ENCODE assay signal across 8 cellular contexts in the genomic region with DNA sequence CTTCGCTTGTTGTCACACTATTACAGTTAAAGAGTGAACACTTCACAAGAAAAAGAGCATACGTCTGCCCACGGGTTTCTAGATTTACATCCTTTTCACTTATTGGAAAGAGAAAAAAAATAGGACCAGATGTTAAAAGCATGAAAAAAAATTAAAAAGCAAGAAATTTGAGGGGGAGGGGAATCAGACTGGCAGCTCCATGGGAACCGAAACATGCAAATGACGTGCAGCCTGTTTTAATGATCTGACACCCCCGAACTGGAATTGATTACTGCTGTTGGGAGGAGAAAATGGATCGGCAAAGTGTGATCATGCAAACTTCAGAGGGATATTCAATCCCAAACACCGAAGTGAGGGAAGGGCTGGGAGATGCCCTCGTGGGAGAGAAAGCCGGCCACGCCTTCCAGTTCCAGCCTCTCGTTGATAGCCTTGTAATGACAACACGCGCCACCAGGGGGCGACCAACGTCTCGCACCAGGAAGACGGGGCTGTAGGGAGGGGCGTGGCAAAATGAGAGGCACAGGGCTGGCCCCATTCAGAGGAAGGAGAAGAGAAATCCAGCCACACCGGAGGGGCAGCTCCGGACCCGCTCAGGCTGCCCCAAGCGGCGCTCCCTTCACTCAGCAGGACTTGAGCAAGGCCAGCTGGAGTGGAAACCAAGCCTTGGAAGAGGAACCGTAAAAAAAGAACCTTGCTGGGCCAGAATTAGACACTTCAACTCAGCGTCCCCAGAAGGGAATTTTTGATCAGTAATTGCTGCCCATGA. TPM values are rescaled to one million over a fixed set of nuclear protein-coding genes. Genes with fewer than 3 reads are reported as not detected.
A peak's percentile ranks its signal among the peaks of the same experiment; 100 is the strongest.
DNase-seq lines count a peak whose midpoint lies in the region; ATAC-seq and TF ChIP-seq lines count a peak whose summit lies in the region.

No MANE protein-coding gene starts in this region.

- peak; percentile 94 for ATAC-seq in HG02588 (IDR thresholded peaks at IDR 0.05; ENCODE audit: unreplicated experiment)
- ATAC-seq in SK-N-SH treated with all-trans-retinoic acid at 6 μM for 48 hours: peak; percentile 99

- peaks cover 2% of the 10 kb centered on the region for H3K9me3 Mint-ChIP-seq in glutamatergic neuron (ENCODE audit: unreplicated experiment)

- no peaks in the 10 kb centered on the region for H3K79me2 ChIP-seq in parathyroid adenoma

- TF ChIP-seq POLR2A in tibial nerve (IDR thresholded peaks at IDR 0.05): no peak

- 10 to 11% methylated on average over 26 of the region's 26 CpGs for WGBS in tibial nerve, 2 donors

- no peak for TF ChIP-seq EP300 in tibial nerve (IDR thresholded peaks at IDR 0.05)

- H3K4me1 ChIP-seq in parathyroid adenoma: no peaks in the 10 kb centered on the region
- peaks cover 0 to 11% (median 0%) of the 10 kb centered on the region in 4 donors for H3K4me1 ChIP-seq in tibial nerve

- TF ChIP-seq CTCF in GM12865 (IDR thresholded peaks at IDR 0.05; ENCODE audit: insufficient read depth, low read depth, low read length, missing control alignments) (peak; percentile 91), glutamatergic neuron (IDR thresholded peaks at IDR 0.05; ENCODE audit: partially characterized antibody, unreplicated experiment) (peak; percentile 99), parathyroid adenoma (IDR thresholded peaks at IDR 0.05) (peak; percentile 75), tibial nerve (IDR thresholded peaks at IDR 0.05) (peak; percentile 86 to 96 (median 90))

- peak overlapping the region; percentile 23 for H3K4me3 Mint-ChIP-seq in glutamatergic neuron (ENCODE audit: unreplicated experiment)

- H3K27me3 ChIP-seq in parathyroid adenoma (ENCODE audit: control insufficient read depth, insufficient read depth, low read length) (no peaks in the 10 kb centered on the region), tibial nerve (no peaks in the 10 kb centered on the region)

- peak overlapping the region; percentile 54 for H2AFZ ChIP-seq in parathyroid adenoma

- H3K36me3 Mint-ChIP-seq in glutamatergic neuron (ENCODE audit: unreplicated experiment): no peaks in the 10 kb centered on the region

- H3K36me3 ChIP-seq in parathyroid adenoma (ENCODE audit: control insufficient read depth, insufficient read depth, low read length) (no peaks in the 10 kb centered on the region), tibial nerve (no peaks in the 10 kb centered on the region)

- H3K4me3 ChIP-seq in GM12865 (ENCODE audit: low read depth, low read length) (peak overlapping the region; percentile 28), parathyroid adenoma (ENCODE audit: low read depth, low read length) (no peak overlapping the region), tibial nerve (peak overlapping the region in 3 of 4 donors; percentile 1 to 24 (median 13))

- H3K4me1 Mint-ChIP-seq in glutamatergic neuron (ENCODE audit: low read depth, unreplicated experiment): peaks cover 33% of the 10 kb centered on the region

- peaks cover 5% of the 10 kb centered on the region for H3K27me3 Mint-ChIP-seq in glutamatergic neuron (ENCODE audit: unreplicated experiment)

- peak overlapping the region; percentile 53 for H3K4me2 ChIP-seq in parathyroid adenoma (ENCODE audit: low read length)

- peak overlapping the region; percentile 7 for H3K27ac Mint-ChIP-seq in glutamatergic neuron (ENCODE audit: unreplicated experiment)

- DNase-seq in GM12865 (ENCODE audit: low read depth) (peak; percentile 94), MV-4-11 (lab: John Stamatoyannopoulos, UW) (peak; percentile 95), glutamatergic neuron (peak; percentile 98), tibial nerve (ENCODE audit: low spot score in 2 of 2) (peak; percentile 89 to 96)
- DNase-seq in activated naive CD4-positive, alpha-beta T cell treated with anti-CD3 and anti-CD28 coated beads, Interleukin-2, amount 50 U/mL, for 16 hours: peak; percentile 93

- H3K27ac ChIP-seq in parathyroid adenoma (no peak overlapping the region), tibial nerve (no peak overlapping the region)

- H3K9ac ChIP-seq in parathyroid adenoma: no peak overlapping the region

- H3K9me3 ChIP-seq in parathyroid adenoma (ENCODE audit: control insufficient read depth, low read length) (no peaks in the 10 kb centered on the region), tibial nerve (no peaks in the 10 kb centered on the region)

TF ChIP-seq in SK-N-SH treated with all-trans-retinoic acid at 6 μM for 48 hours, 23 proteins besides CTCF, POLR2A, EP300 and RAD21:
- TF ChIP-seq RARB (CRISPR knock-in tag; IDR thresholded peaks at IDR 0.05) (no peak), ZFP3 (CRISPR knock-in tag; IDR thresholded peaks at IDR 0.05) (no peak), SNAI2 (CRISPR knock-in tag; IDR thresholded peaks at IDR 0.05) (no peak), ZNF565 (CRISPR knock-in tag; conservative IDR thresholded peaks at IDR 0.05; ENCODE audit: low read depth) (no peak), TOX (CRISPR knock-in tag; IDR thresholded peaks at IDR 0.05; ENCODE audit: borderline replicate concordance) (no peak)
- TF ChIP-seq, protein P1, sequence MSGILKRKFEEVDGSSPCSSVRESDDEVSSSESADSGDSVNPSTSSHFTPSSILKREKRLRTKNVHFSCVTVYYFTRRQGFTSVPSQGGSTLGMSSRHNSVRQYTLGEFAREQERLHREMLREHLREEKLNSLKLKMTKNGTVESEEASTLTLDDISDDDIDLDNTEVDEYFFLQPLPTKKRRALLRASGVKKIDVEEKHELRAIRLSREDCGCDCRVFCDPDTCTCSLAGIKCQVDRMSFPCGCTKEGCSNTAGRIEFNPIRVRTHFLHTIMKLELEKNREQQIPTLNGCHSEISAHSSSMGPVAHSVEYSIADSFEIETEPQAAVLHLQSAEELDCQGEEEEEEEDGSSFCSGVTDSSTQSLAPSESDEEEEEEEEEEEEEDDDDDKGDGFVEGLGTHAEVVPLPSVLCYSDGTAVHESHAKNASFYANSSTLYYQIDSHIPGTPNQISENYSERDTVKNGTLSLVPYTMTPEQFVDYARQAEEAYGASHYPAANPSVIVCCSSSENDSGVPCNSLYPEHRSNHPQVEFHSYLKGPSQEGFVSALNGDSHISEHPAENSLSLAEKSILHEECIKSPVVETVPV (CRISPR knock-in tag; IDR thresholded peaks at IDR 0.05): no peak

RNA-seq across cellular contexts. Expression of a gene that starts 53.8 kb away (rescaled TPM):
- total RNA-seq in glutamatergic neuron (ENCODE audit: unreplicated experiment) (7.5 TPM), tibial nerve (under 1 TPM in 2 of 4 donors, not detected in 2; 0.21 to 0.44 TPM)
